In genomic region chr4:161314371-161314770, GRCh38 we compare ENCODE assay signal across 31 cellular contexts.
"Had no signal": no experiment of that assay in that cellular context is flagged by ENCODE, and none has a peak within 500 bp of the region (broad histone marks: within the 10 kb centered on the region; RNA-seq: fewer than 3 reads in every experiment).

No MANE protein-coding gene starts in this region.

- H3K27ac ChIP-seq: adrenal gland, ascending aorta, breast epithelium, cardiac muscle cell, coronary artery, dorsolateral prefrontal cortex, heart left ventricle, VCaP had no signal

- H3K36me3 ChIP-seq: adrenal gland, ascending aorta, breast epithelium, cardiac muscle cell, heart left ventricle had no signal

- DNase-seq: activated CD4-positive, alpha-beta memory T cell treated with anti-CD3 and anti-CD28 coated beads, Interleukin-2, amount 10 ng/mL, durations not matched to agents 7 days and 5 days; activated CD4-positive, alpha-beta T cell treated with anti-CD3 and anti-CD28 coated beads for 1 hour; activated CD4-positive, alpha-beta T cell treated with anti-CD3 and anti-CD28 coated beads for 4 hours; activated CD4-positive, alpha-beta T cell treated with anti-CD3 and anti-CD28 coated beads, Interleukin-2, amount 10 ng/mL, durations not matched to agents 7 days and 5 days; activated CD4-positive, alpha-beta T cell treated with anti-CD3 and anti-CD28 coated beads, Interleukin-2, amount 50 U/mL, for 4 hours; activated CD8-positive, alpha-beta memory T cell treated with anti-CD3 and anti-CD28 coated beads, Interleukin-2, amount 50 U/mL, for 48 hours; activated effector memory CD4-positive, alpha-beta T cell treated with Interleukin-2 at 50 U/mL for 16 hours; activated gamma-delta T cell treated with Interleukin-2 at 50 U/mL for 16 hours; activated naive CD4-positive, alpha-beta T cell treated with anti-CD3 and anti-CD28 coated beads for 36 hours; activated naive CD8-positive, alpha-beta T cell treated with anti-CD3 and anti-CD28 coated beads for 36 hours; activated naive CD8-positive, alpha-beta T cell treated with anti-CD3 and anti-CD28 coated beads, Interleukin-2, amount 50 U/mL, for 24 hours; activated T-cell treated with anti-CD3 and anti-CD28 coated beads for 4 hours; activated T-cell treated with anti-CD3 and anti-CD28 coated beads, Interleukin-2, amount 50 U/mL, for 24 hours; activated T-cell treated with anti-CD3 and anti-CD28 coated beads, Interleukin-2, amount 50 U/mL, for 72 hours; adrenal gland; central memory CD4-positive, alpha-beta T cell; cerebellar nuclear complex; dorsolateral prefrontal cortex; effector memory CD4-positive, alpha-beta T cell; endodermal cell; foreskin fibroblast; glutamatergic neuron; heart left ventricle; T-helper 2 cell had no signal

- H3K9me3 ChIP-seq: adrenal gland, ascending aorta, breast epithelium, heart left ventricle had no signal

- H3K4me1 ChIP-seq: adrenal gland, ascending aorta, breast epithelium, heart left ventricle had no signal

- H3K4me3 ChIP-seq: adrenal gland, ascending aorta, breast epithelium, cardiac muscle cell, coronary artery, dorsolateral prefrontal cortex, heart left ventricle had no signal

- ATAC-seq: activated naive CD8-positive, alpha-beta T cell treated with anti-CD3 and anti-CD28 coated beads, Interleukin-2, amount 50 U/mL, for 24 hours; activated T-cell treated with anti-CD3 and anti-CD28 coated beads, Interleukin-2, amount 50 U/mL, for 72 hours; esophagus mucosa; heart left ventricle; WTC11 had no signal

- H3K27me3 ChIP-seq: adrenal gland, ascending aorta, breast epithelium, cardiac muscle cell, dorsolateral prefrontal cortex, heart left ventricle had no signal
